In genomic region chr20:32494498-32495216, GRCh38 we compare ENCODE assay signal across 18 cellular contexts.
DNase-seq lines count a peak whose midpoint lies in the region; ATAC-seq and TF ChIP-seq lines count a peak whose summit lies in the region.
"Had no signal": no experiment of that assay in that cellular context is flagged by ENCODE, and none has a peak within 500 bp of the region (broad histone marks: within the 10 kb centered on the region; RNA-seq: fewer than 3 reads in every experiment).

No MANE protein-coding gene starts in this region.

- no peak for DNase-seq in activated CD4-positive, alpha-beta T cell treated with anti-CD3 and anti-CD28 coated beads, Interleukin-2, amount 10 ng/mL, durations not matched to agents 7 days and 5 days
- no peak for DNase-seq in activated CD4-positive, alpha-beta T cell treated with anti-CD3 and anti-CD28 coated beads, Interleukin-2, amount 50 U/mL, for 4 hours
- DNase-seq in RWPE2 (ENCODE audit: low spot score) (peak; percentile 69), endothelial cell (ENCODE audit: low spot score) (no peak), progenitor cell of endocrine pancreas (ENCODE audit: low spot score, unreplicated experiment) (no peak), GDM1 (lab: John Stamatoyannopoulos, UW) (no peak), superior temporal gyrus (ENCODE audit: extremely low spot score) (no peak)
- DNase-seq: ACHN; activated CD4-positive, alpha-beta T cell treated with anti-CD3 and anti-CD28 coated beads for 48 hours; activated T-cell treated with anti-CD3 and anti-CD28 coated beads, Interleukin-2, amount 50 U/mL, for 1 hour; NCI-H1694; PC-3; stimulated activated naive CD8-positive, alpha-beta T cell treated with anti-CD3 and anti-CD28 coated beads, Interleukin-15, Interleukin-2, amounts not matched to agents 100 U/mL and 50 U/mL, for 24 hours had no signal

- no peak for TF ChIP-seq CTCF in RWPE2 (IDR thresholded peaks at IDR 0.05; ENCODE audit: poor library complexity, severe bottlenecking)
- TF ChIP-seq CTCF in endothelial cell (IDR thresholded peaks at IDR 0.05; ENCODE audit: unreplicated experiment), result no peak
- no peak for TF ChIP-seq CTCF in progenitor cell of endocrine pancreas (IDR thresholded peaks at IDR 0.05; ENCODE audit: unreplicated experiment)

- CTCF ChIA-PET in activated CD4-positive, alpha-beta T cell treated with anti-CD3 and anti-CD28 coated beads, Interleukin-2, amount 10 ng/mL, durations not matched to agents 7 days and 5 days (lab: Charles Lee), result interaction anchor here (1.3 kb wide), 1 partner anchor 78 kb away, joined by 3 read pairs; no protein-coding TSS in a partner anchor

- H3K4me1 Mint-ChIP-seq in activated CD4-positive, alpha-beta T cell treated with anti-CD3 and anti-CD28 coated beads, Interleukin-2, amount 10 ng/mL, durations not matched to agents 7 days and 5 days, result no peaks in the 10 kb centered on the region
- H3K4me1 Mint-ChIP-seq in endothelial cell (ENCODE audit: unreplicated experiment), result peaks cover 44% of the 10 kb centered on the region
- peaks cover 15% of the 10 kb centered on the region for H3K4me1 Mint-ChIP-seq in progenitor cell of endocrine pancreas (ENCODE audit: low read depth)

- H3K9me3 ChIP-seq in RWPE2 (ENCODE audit: severe bottlenecking), result no peaks in the 10 kb centered on the region
- H3K9me3 ChIP-seq: adrenal gland, prostate gland, upper lobe of right lung had no signal

- H3K9me3 Mint-ChIP-seq in activated CD4-positive, alpha-beta T cell treated with anti-CD3 and anti-CD28 coated beads, Interleukin-2, amount 10 ng/mL, durations not matched to agents 7 days and 5 days, result no peaks in the 10 kb centered on the region
- H3K9me3 Mint-ChIP-seq in endothelial cell (ENCODE audit: unreplicated experiment) (no peaks in the 10 kb centered on the region), progenitor cell of endocrine pancreas (ENCODE audit: low read depth) (no peaks in the 10 kb centered on the region)

- no peaks in the 10 kb centered on the region for H3K36me3 ChIP-seq in RWPE2 (ENCODE audit: low read depth)
- H3K36me3 ChIP-seq: adrenal gland, prostate gland, upper lobe of right lung had no signal

- no peak overlapping the region for H3K4me3 ChIP-seq in RWPE2 (ENCODE audit: severe bottlenecking)
- H3K4me3 ChIP-seq: adrenal gland, prostate gland, SK-N-MC, upper lobe of right lung had no signal

- H3K27ac ChIP-seq in RWPE2 (ENCODE audit: poor library complexity, severe bottlenecking), result no peak overlapping the region
- H3K27ac ChIP-seq: prostate gland, SK-N-MC, upper lobe of right lung had no signal

- POLR2A ChIA-PET in activated CD4-positive, alpha-beta T cell treated with anti-CD3 and anti-CD28 coated beads, Interleukin-2, amount 10 ng/mL, durations not matched to agents 7 days and 5 days (lab: Charles Lee), result no interaction called here

- ATAC-seq in RWPE2 (ENCODE audit: low read depth) (no peak; the same call in 2 of the 3 replicates), GM18517 (IDR thresholded peaks at IDR 0.05; ENCODE audit: unreplicated experiment) (no peak)
- ATAC-seq: PC-3; stimulated activated naive CD8-positive, alpha-beta T cell treated with anti-CD3 and anti-CD28 coated beads, Interleukin-15, Interleukin-2, amounts not matched to agents 100 U/mL and 50 U/mL, for 24 hours; upper lobe of right lung had no signal

- H3K27me3 ChIP-seq in RWPE2 (ENCODE audit: insufficient read depth, poor library complexity, severe bottlenecking), result no peaks in the 10 kb centered on the region
- H3K27me3 ChIP-seq: adrenal gland, upper lobe of right lung had no signal

- H3K36me3 Mint-ChIP-seq in activated CD4-positive, alpha-beta T cell treated with anti-CD3 and anti-CD28 coated beads, Interleukin-2, amount 10 ng/mL, durations not matched to agents 7 days and 5 days (ENCODE audit: low read depth), result peaks cover 31% of the 10 kb centered on the region
- H3K36me3 Mint-ChIP-seq in endothelial cell (ENCODE audit: low read depth, unreplicated experiment), result peaks cover 6% of the 10 kb centered on the region
- no peaks in the 10 kb centered on the region for H3K36me3 Mint-ChIP-seq in progenitor cell of endocrine pancreas (ENCODE audit: insufficient read depth)

- H3K4me1 ChIP-seq in RWPE2 (ENCODE audit: insufficient read depth, poor library complexity, severe bottlenecking), result no peaks in the 10 kb centered on the region
- H3K4me1 ChIP-seq: prostate gland, upper lobe of right lung had no signal

- no peak overlapping the region for H3K4me3 Mint-ChIP-seq in activated CD4-positive, alpha-beta T cell treated with anti-CD3 and anti-CD28 coated beads, Interleukin-2, amount 10 ng/mL, durations not matched to agents 7 days and 5 days
- H3K4me3 Mint-ChIP-seq in endothelial cell (ENCODE audit: unreplicated experiment) (no peak overlapping the region), progenitor cell of endocrine pancreas (ENCODE audit: low read depth) (no peak overlapping the region)

- H3K27ac Mint-ChIP-seq in activated CD4-positive, alpha-beta T cell treated with anti-CD3 and anti-CD28 coated beads, Interleukin-2, amount 10 ng/mL, durations not matched to agents 7 days and 5 days, result peak overlapping the region; percentile 7
- peak overlapping the region; percentile 40 for H3K27ac Mint-ChIP-seq in endothelial cell (ENCODE audit: unreplicated experiment)
- H3K27ac Mint-ChIP-seq in progenitor cell of endocrine pancreas, result peak overlapping the region; percentile 11

- H3K27me3 Mint-ChIP-seq in activated CD4-positive, alpha-beta T cell treated with anti-CD3 and anti-CD28 coated beads, Interleukin-2, amount 10 ng/mL, durations not matched to agents 7 days and 5 days, result no peaks in the 10 kb centered on the region
- peaks cover 8% of the 10 kb centered on the region for H3K27me3 Mint-ChIP-seq in endothelial cell (ENCODE audit: unreplicated experiment)
- peaks cover 3% of the 10 kb centered on the region for H3K27me3 Mint-ChIP-seq in progenitor cell of endocrine pancreas
